ENCODE assay signal across 2 cellular contexts in the genomic region with DNA sequence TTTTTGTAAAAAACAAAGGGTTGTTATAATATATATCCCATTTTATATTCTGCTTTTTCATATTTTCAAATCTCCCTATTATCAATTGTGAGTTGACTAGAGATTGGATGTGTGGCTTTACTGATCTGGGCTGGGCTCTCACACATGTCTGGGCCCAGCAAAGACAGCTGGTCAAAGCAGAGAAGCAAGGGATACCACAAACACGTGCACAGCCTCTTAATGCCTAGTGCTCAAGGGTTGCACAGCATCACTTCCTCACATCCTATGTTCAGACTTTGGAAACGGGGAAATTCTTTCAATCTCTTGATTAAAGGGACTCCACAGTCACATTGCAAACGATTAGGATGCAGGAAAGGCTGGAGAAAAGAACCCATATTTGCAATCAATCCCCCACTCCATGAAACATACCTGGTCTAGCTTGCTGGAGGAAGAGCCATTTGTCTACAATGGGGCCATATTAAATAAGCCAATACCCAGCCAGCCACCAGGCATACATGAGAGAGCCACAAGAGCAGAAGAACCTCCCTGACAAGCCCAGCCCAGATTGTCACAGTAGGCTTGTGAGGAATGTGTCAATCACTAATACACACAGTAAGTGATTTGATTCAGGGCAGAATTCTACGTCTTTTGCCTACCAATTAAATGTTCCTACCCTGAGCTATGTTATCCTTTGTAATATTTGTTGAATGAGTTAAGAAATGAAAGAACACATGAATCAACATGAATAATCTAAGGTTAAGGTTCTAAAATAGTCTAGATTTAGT.
TF ChIP-seq lines count a peak whose summit lies in the region.

No MANE protein-coding gene starts in this region.

TF ChIP-seq in A549, 52 proteins besides CTCF, POLR2A, EP300 and RAD21:
- TF ChIP-seq TFCP2L1 (CRISPR knock-in tag; IDR thresholded peaks at IDR 0.05) (no peak), HDAC2 (IDR thresholded peaks at IDR 0.05) (no peak), HOXB13 (CRISPR knock-in tag; IDR thresholded peaks at IDR 0.05; ENCODE audit: low read depth) (no peak), ZSCAN20 (CRISPR knock-in tag; IDR thresholded peaks at IDR 0.05) (no peak)

TF ChIP-seq in IMR-90, 13 proteins besides CTCF, POLR2A, EP300 and RAD21:
- TF ChIP-seq MAZ (IDR thresholded peaks at IDR 0.05; ENCODE audit: borderline replicate concordance, low read depth, low read length) (no peak), RCOR1 (IDR thresholded peaks at IDR 0.05; ENCODE audit: insufficient replicate concordance, low read length) (no peak), CEBPB (IDR thresholded peaks at IDR 0.05; ENCODE audit: low read depth, low read length) (no peak), MAFK (IDR thresholded peaks at IDR 0.05; ENCODE audit: low read depth, low read length) (no peak), NFE2L2 (IDR thresholded peaks at IDR 0.05; ENCODE audit: low read depth, low read length) (no peak), SMC3 (IDR thresholded peaks at IDR 0.05; ENCODE audit: low read depth, low read length) (no peak), MXI1 (IDR thresholded peaks at IDR 0.05; ENCODE audit: borderline replicate concordance, low read depth, low read length) (no peak), RFX5 (IDR thresholded peaks at IDR 0.05; ENCODE audit: low read depth, low read length) (no peak), FOS (IDR thresholded peaks at IDR 0.05; ENCODE audit: low read depth, low read length) (no peak), CHD1 (IDR thresholded peaks at IDR 0.05; ENCODE audit: low read depth, low read length) (no peak), BHLHE40 (IDR thresholded peaks at IDR 0.05; ENCODE audit: low read depth, low read length) (no peak)
- TF ChIP-seq, protein P1, sequence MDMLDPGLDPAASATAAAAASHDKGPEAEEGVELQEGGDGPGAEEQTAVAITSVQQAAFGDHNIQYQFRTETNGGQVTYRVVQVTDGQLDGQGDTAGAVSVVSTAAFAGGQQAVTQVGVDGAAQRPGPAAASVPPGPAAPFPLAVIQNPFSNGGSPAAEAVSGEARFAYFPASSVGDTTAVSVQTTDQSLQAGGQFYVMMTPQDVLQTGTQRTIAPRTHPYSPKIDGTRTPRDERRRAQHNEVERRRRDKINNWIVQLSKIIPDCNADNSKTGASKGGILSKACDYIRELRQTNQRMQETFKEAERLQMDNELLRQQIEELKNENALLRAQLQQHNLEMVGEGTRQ (IDR thresholded peaks at IDR 0.05; ENCODE audit: low read depth, low read length): no peak
- TF ChIP-seq, protein P2, sequence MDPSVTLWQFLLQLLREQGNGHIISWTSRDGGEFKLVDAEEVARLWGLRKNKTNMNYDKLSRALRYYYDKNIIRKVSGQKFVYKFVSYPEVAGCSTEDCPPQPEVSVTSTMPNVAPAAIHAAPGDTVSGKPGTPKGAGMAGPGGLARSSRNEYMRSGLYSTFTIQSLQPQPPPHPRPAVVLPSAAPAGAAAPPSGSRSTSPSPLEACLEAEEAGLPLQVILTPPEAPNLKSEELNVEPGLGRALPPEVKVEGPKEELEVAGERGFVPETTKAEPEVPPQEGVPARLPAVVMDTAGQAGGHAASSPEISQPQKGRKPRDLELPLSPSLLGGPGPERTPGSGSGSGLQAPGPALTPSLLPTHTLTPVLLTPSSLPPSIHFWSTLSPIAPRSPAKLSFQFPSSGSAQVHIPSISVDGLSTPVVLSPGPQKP (IDR thresholded peaks at IDR 0.05; ENCODE audit: borderline replicate concordance, low read depth, low read length): no peak
TF ChIP-seq in IMR-90: peak in this region for 0.
